ENCODE assay signal across 14 cellular contexts in the genomic region with DNA sequence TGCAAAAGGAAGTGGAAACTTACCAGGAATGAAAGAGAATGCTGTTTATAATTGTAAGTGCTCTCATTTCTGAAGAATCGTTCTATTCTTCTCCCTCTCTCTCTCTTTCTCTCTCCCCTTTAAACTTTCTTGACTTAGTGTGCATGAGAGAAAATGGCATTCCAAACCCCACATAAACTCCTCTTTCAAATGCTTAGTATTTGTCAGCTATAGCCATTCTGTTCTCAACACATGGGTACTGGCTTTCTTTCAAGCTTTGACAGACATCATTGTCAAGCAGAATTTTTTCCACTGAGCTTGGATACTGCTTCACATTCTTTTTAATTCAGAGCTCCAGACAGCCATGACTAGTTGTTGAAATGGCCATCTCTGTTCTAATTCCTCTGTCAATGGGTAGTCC. TPM values are rescaled to one million over a fixed set of nuclear protein-coding genes. Genes with fewer than 3 reads are reported as not detected.
A peak's percentile ranks its signal among the peaks of the same experiment; 100 is the strongest.
DNase-seq lines count a peak whose midpoint lies in the region; ATAC-seq lines count a peak whose summit lies in the region.
"Had no signal": no experiment of that assay in that cellular context is flagged by ENCODE, and none has a peak within 500 bp of the region (broad histone marks: within the 10 kb centered on the region; RNA-seq: fewer than 3 reads in every experiment).

No MANE protein-coding gene starts in this region.

- H3K4me1 Mint-ChIP-seq in CD4-positive, CD25-positive, alpha-beta regulatory T cell: peaks cover 12 to 61% (median 30%) of the 10 kb centered on the region in 4 donors
- H3K4me1 Mint-ChIP-seq in central memory CD8-positive, alpha-beta T cell: peaks cover 59% of the 10 kb centered on the region
- peaks cover 12 to 31% (median 23%) of the 10 kb centered on the region in 4 donors for H3K4me1 Mint-ChIP-seq in naive thymus-derived CD8-positive, alpha-beta T cell

- no peaks in the 10 kb centered on the region for H3K36me3 ChIP-seq in CD4-positive, CD25-positive, alpha-beta regulatory T cell (ENCODE audit: control insufficient read depth, insufficient read depth, low read length)
- H3K36me3 ChIP-seq in HAP-1 (replicated peaks): no peaks in the 10 kb centered on the region
- H3K36me3 ChIP-seq: upper lobe of right lung had no signal

- H3K9me3 ChIP-seq in CD4-positive, CD25-positive, alpha-beta regulatory T cell (ENCODE audit: control insufficient read depth in 2 of 2, low read length in 2 of 2): no peaks in the 10 kb centered on the region
- no peaks in the 10 kb centered on the region for H3K9me3 ChIP-seq in HAP-1
- H3K9me3 ChIP-seq: psoas muscle, upper lobe of right lung had no signal

- in situ Hi-C loops in HAP-1 (cut with MboI; ENCODE audit: low sequenced_read_pairs): no loop called here

- H3K27me3 Mint-ChIP-seq in CD4-positive, CD25-positive, alpha-beta regulatory T cell: peaks cover 8% of the 10 kb centered on the region
- H3K27me3 Mint-ChIP-seq in central memory CD8-positive, alpha-beta T cell: no peaks in the 10 kb centered on the region
- H3K27me3 Mint-ChIP-seq in naive thymus-derived CD8-positive, alpha-beta T cell: no peaks in the 10 kb centered on the region

- no peaks in the 10 kb centered on the region for H3K27me3 ChIP-seq in CD4-positive, CD25-positive, alpha-beta regulatory T cell (ENCODE audit: control insufficient read depth, insufficient read depth, low read length)
- H3K27me3 ChIP-seq in HAP-1 (ENCODE audit: low read depth): no peaks in the 10 kb centered on the region
- H3K27me3 ChIP-seq: upper lobe of right lung had no signal

- peaks cover 0 to 5% (median 1%) of the 10 kb centered on the region in 7 donors for H3K9me3 Mint-ChIP-seq in CD4-positive, CD25-positive, alpha-beta regulatory T cell
- H3K9me3 Mint-ChIP-seq in central memory CD8-positive, alpha-beta T cell: no peaks in the 10 kb centered on the region
- H3K9me3 Mint-ChIP-seq in naive thymus-derived CD8-positive, alpha-beta T cell: peaks cover 0 to 6% (median 0%) of the 10 kb centered on the region in 9 donors

- peak overlapping the region; percentile 30 to 87 (median 61) for H3K4me3 Mint-ChIP-seq in CD4-positive, CD25-positive, alpha-beta regulatory T cell
- peak overlapping the region; percentile 84 for H3K4me3 Mint-ChIP-seq in central memory CD8-positive, alpha-beta T cell
- peak overlapping the region in 9 of 10 donors; percentile 15 to 76 (median 68) for H3K4me3 Mint-ChIP-seq in naive thymus-derived CD8-positive, alpha-beta T cell

- peaks cover 38% of the 10 kb centered on the region for H3K4me1 ChIP-seq in CD4-positive, CD25-positive, alpha-beta regulatory T cell (ENCODE audit: control insufficient read depth, insufficient read depth, low read length, poor library complexity, severe bottlenecking)
- peaks cover 19% of the 10 kb centered on the region for H3K4me1 ChIP-seq in HAP-1
- H3K4me1 ChIP-seq: psoas muscle, upper lobe of right lung had no signal

- H3K36me3 Mint-ChIP-seq in CD4-positive, CD25-positive, alpha-beta regulatory T cell: peaks cover 5% of the 10 kb centered on the region
- H3K36me3 Mint-ChIP-seq in central memory CD8-positive, alpha-beta T cell (ENCODE audit: insufficient read depth): peaks cover 14% of the 10 kb centered on the region
- H3K36me3 Mint-ChIP-seq in naive thymus-derived CD8-positive, alpha-beta T cell: no peaks in the 10 kb centered on the region

- POLR2A ChIA-PET in naive thymus-derived CD8-positive, alpha-beta T cell (lab: Charles Lee): interaction anchor here (0.6 to 1.3 kb wide), 2 partner anchors 800 to 871 kb away, joined by 3 read pairs; partner anchors contain the start of gene ATG5

- peak overlapping the region; percentile 87 to 96 (median 93) for H3K27ac Mint-ChIP-seq in CD4-positive, CD25-positive, alpha-beta regulatory T cell
- peak overlapping the region; percentile 93 for H3K27ac Mint-ChIP-seq in central memory CD8-positive, alpha-beta T cell (ENCODE audit: low read depth)
- H3K27ac Mint-ChIP-seq in naive thymus-derived CD8-positive, alpha-beta T cell: peak overlapping the region; percentile 86 to 96 (median 93)

- no peak for DNase-seq in CD4-positive, CD25-positive, alpha-beta regulatory T cell
- DNase-seq in HAP-1 (ENCODE audit: low spot score in 2 of 2) (peak; percentile 29 to 98), SIG-M5 (lab: John Stamatoyannopoulos, UW) (no peak), NCI-H1417 treated with DMSO at 0.1 percent for 48 hours (lab: John Stamatoyannopoulos, UW) (no peak)
- no peak for DNase-seq in central memory CD8-positive, alpha-beta T cell (ENCODE audit: low spot score in 2 of 2)
- no peak for DNase-seq in naive thymus-derived CD8-positive, alpha-beta T cell
- DNase-seq in stimulated activated CD4-positive, alpha-beta T cell treated with anti-CD3 and anti-CD28 coated beads, Interleukin-4, amount 100 ng/mL, for 4 hours: no peak
- DNase-seq: cortex of kidney, MM.1S, NCI-H2107, NCI-H82, psoas muscle had no signal

- H3K27ac ChIP-seq in CD4-positive, CD25-positive, alpha-beta regulatory T cell (ENCODE audit: insufficient read depth, low read length, poor library complexity, severe bottlenecking): peak overlapping the region; percentile 78
- H3K27ac ChIP-seq: psoas muscle had no signal

- no peak for ATAC-seq in CD4-positive, CD25-positive, alpha-beta regulatory T cell (ENCODE audit: low read depth in 2 of 2)
- ATAC-seq in central memory CD8-positive, alpha-beta T cell (replicated peaks; ENCODE audit: extremely low read depth, poor library complexity, severe bottlenecking): no peak
- no peak for ATAC-seq in naive thymus-derived CD8-positive, alpha-beta T cell
- no peak for ATAC-seq in HG02798 (IDR thresholded peaks at IDR 0.05; ENCODE audit: poor library complexity, unreplicated experiment)
- ATAC-seq: psoas muscle had no signal

- peak overlapping the region; percentile 88 for H3K4me3 ChIP-seq in CD4-positive, CD25-positive, alpha-beta regulatory T cell (ENCODE audit: low read depth, low read length)
- no peak overlapping the region for H3K4me3 ChIP-seq in HAP-1
- H3K4me3 ChIP-seq: psoas muscle, upper lobe of right lung had no signal

RNA-seq across cellular contexts. Expression of gene PREP, which starts 51.1 kb away (rescaled TPM):
- total RNA-seq in CD4-positive, CD25-positive, alpha-beta regulatory T cell: 33.8 TPM
- polyA plus RNA-seq in CD4-positive, CD25-positive, alpha-beta regulatory T cell: 10 to 100 TPM; 40.8 to 49.7 (median 41.8) TPM
- 10 to 100 TPM; 27.0 to 29.4 TPM for total RNA-seq in naive thymus-derived CD8-positive, alpha-beta T cell
- polyA plus RNA-seq in naive thymus-derived CD8-positive, alpha-beta T cell: 10 to 100 TPM; 28.5 to 40.9 (median 31.9) TPM

Comparison
In these comparisons a context has a peak if more than half of its experiments do, and no peak if none do; other contexts are left out.
1. DNase-seq: peak in HAP-1 (2 of 2); none in CD4-positive, CD25-positive, alpha-beta regulatory T cell (0 of 3), central memory CD8-positive, alpha-beta T cell (0 of 2), naive thymus-derived CD8-positive, alpha-beta T cell (0 of 10), stimulated activated CD4-positive, alpha-beta T cell treated with anti-CD3 and anti-CD28 coated beads, Interleukin-4, amount 100 ng/mL, for 4 hours (0 of 2), SIG-M5 (single experiment) and NCI-H1417 treated with DMSO at 0.1 percent for 48 hours (single experiment).
2. Peak in every context shown above with its lines, with median percentiles within 50 percentile points of each other: H3K27ac Mint-ChIP-seq and H3K4me3 Mint-ChIP-seq.